Comparison of ENCODE assay signal across 18 cellular contexts in the genomic region with DNA sequence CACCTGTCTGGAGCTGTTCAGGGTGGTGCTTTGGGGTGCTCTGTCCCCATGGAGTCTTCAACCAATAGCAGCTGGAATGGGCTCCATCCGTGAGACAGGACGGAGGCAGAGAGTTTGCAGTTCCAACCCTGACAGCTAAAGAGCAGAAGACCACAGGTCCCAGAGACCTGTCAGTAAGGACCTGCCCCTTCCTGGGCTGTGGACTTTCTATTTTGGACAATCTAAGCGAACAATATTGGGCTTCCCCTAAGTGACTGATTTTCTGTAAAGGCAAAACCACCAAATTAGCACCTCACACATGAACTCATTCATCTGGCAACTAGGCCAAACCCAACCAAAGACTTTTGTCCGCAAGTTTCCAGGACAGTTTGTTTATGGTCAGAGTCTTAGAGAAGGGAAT. TPM values are rescaled to one million over a fixed set of nuclear protein-coding genes. Genes with fewer than 3 reads are reported as not detected.
"Had no signal": no experiment of that assay in that cellular context is flagged by ENCODE, and none has a peak within 500 bp of the region (broad histone marks: within the 10 kb centered on the region; RNA-seq: fewer than 3 reads in every experiment).

No MANE protein-coding gene starts in this region.

RNA-seq across cellular contexts. Expression of a gene that starts 50.5 kb away (rescaled TPM):
- total RNA-seq: activated naive CD4-positive, alpha-beta T cell treated with anti-CD3 and anti-CD28 coated beads for 36 hours; activated naive CD4-positive, alpha-beta T cell treated with anti-CD3 and anti-CD28 coated beads, Interleukin-2, amount 50 U/mL, for 72 hours; activated naive CD8-positive, alpha-beta T cell treated with anti-CD3 and anti-CD28 coated beads for 36 hours; activated naive CD8-positive, alpha-beta T cell treated with anti-CD3 and anti-CD28 coated beads, Interleukin-2, amount 10 ng/mL, durations not matched to agents 7 days and 5 days; activated T-cell treated with anti-CD3 and anti-CD28 coated beads, Interleukin-2, amount 50 U/mL, for 4 hours; activated T-cell treated with anti-CD3 and anti-CD28 coated beads, Interleukin-2, amount 50 U/mL, for 72 hours; activated T-helper 1 cell treated with anti-CD3 and anti-CD28 coated beads, Interleukin-12 subunit alpha, Interleukin-12 subunit beta, Interleukin-2, Interleukin-4 antibody, amounts not matched to agents 30 ng/mL and 10 ng/mL and 1 ng/mL, durations not matched to agents 14 hours and 24 hours and 36 hours; activated T-helper 17 cell treated with anti-CD3 and anti-CD28 coated beads, Interleukin-2, amount 50 U/mL, for 72 hours; activated T-helper 2 cell treated with anti-CD3 and anti-CD28 coated beads, Interferon-gamma antibody, Interleukin-2, Interleukin-4, amounts not matched to agents 10 μg/mL and 5 μg/mL and 100 μg/mL, durations not matched to agents 14 hours and 24 hours and 36 hours; adrenal gland; aorta; ascending aorta; astrocyte; body of pancreas; breast epithelium; bronchial epithelial cell; cardiac muscle cell; chondrocyte had no signal
- polyA plus RNA-seq: adrenal gland, aorta, cardiac muscle cell had no signal
